In genomic region chr3:58082047-58082446, GRCh38 we compare ENCODE assay signal across 10 cellular contexts.
DNase-seq lines count a peak whose midpoint lies in the region; ATAC-seq and TF ChIP-seq lines count a peak whose summit lies in the region.
"Had no signal": no experiment of that assay in that cellular context is flagged by ENCODE, and none has a peak within 500 bp of the region (broad histone marks: within the 10 kb centered on the region; RNA-seq: fewer than 3 reads in every experiment).

No MANE protein-coding gene starts in this region.

- H3K36me3 ChIP-seq in DND-41 (ENCODE audit: insufficient read depth, low read length) (peaks cover 50% of the 10 kb centered on the region), neuronal stem cell (replicated peaks in 1 of 2; ENCODE audit: control insufficient read depth in 2 of 2, insufficient read depth in 2 of 2, low read length in 2 of 2) (peaks cover 10 to 18% of the 10 kb centered on the region in 2 donors), body of pancreas (replicated peaks in 1 of 2; ENCODE audit: insufficient read depth in 1 of 2, low read depth in 2 of 2) (peaks cover 5 to 17% of the 10 kb centered on the region in 2 donors)

- peak overlapping the region; percentile 49 for H3K9ac ChIP-seq in DND-41 (ENCODE audit: low read depth, low read length)
- no peak overlapping the region for H3K9ac ChIP-seq in neuronal stem cell (ENCODE audit: low read depth, low read length, poor library complexity)

- no CpG with 5 or more reads among the region's 7 CpGs for WGBS in neuronal stem cell (ENCODE audit: extremely low coverage in 2 of 2, insufficient read length in 2 of 2, insufficient replicate concordance in 1 of 2), 2 donors
- WGBS in body of pancreas, 2 donors: 64 to 75% methylated on average over 7 of the region's 7 CpGs

- no peak for TF ChIP-seq POLR2A in body of pancreas (IDR thresholded peaks at IDR 0.05)

- intact Hi-C loops in body of pancreas (cut with DNase I): no loop called here

- no peak overlapping the region for H3K14ac ChIP-seq in neuronal stem cell (ENCODE audit: low read length)

- H2BK120ac ChIP-seq in neuronal stem cell (ENCODE audit: low read depth, low read length): no peak overlapping the region

- no peak overlapping the region for H2BK15ac ChIP-seq in neuronal stem cell (ENCODE audit: low read length)

- no peak overlapping the region for H3K18ac ChIP-seq in neuronal stem cell (ENCODE audit: low read length)

- no peak overlapping the region for H2BK5ac ChIP-seq in neuronal stem cell (ENCODE audit: low read length)

- H2AK5ac ChIP-seq in neuronal stem cell (ENCODE audit: low read depth, low read length): no peak overlapping the region

- no peaks in the 10 kb centered on the region for H3K27me3 ChIP-seq in DND-41 (ENCODE audit: insufficient read depth, low read length, poor library complexity)
- H3K27me3 ChIP-seq in neuronal stem cell (ENCODE audit: control insufficient read depth in 3 of 3, insufficient read depth in 3 of 3, low read depth in 1 of 3, low read length in 3 of 3): no peaks in the 10 kb centered on the region
- no peaks in the 10 kb centered on the region for H3K27me3 ChIP-seq in body of pancreas
- H3K27me3 ChIP-seq: dorsolateral prefrontal cortex had no signal

- H4K91ac ChIP-seq in neuronal stem cell (ENCODE audit: low read depth, low read length, poor library complexity): no peak overlapping the region

- H3K23ac ChIP-seq in neuronal stem cell (ENCODE audit: low read depth, low read length, poor library complexity): no peak overlapping the region

- no peaks in the 10 kb centered on the region for H3K9me3 ChIP-seq in DND-41 (ENCODE audit: insufficient read depth, low read length, severe bottlenecking)
- H3K9me3 ChIP-seq in neuronal stem cell (replicated peaks in 1 of 2; ENCODE audit: control insufficient read depth in 2 of 2, insufficient read depth in 1 of 2, low read depth in 1 of 2, low read length in 2 of 2): no peaks in the 10 kb centered on the region
- no peaks in the 10 kb centered on the region for H3K9me3 ChIP-seq in body of pancreas

- H3K27ac ChIP-seq in DND-41 (ENCODE audit: low read length) (peak overlapping the region; percentile 87), neuronal stem cell (replicated peaks; ENCODE audit: low read length) (no peak overlapping the region), body of pancreas (no peak overlapping the region)

- peaks cover 34% of the 10 kb centered on the region for H3K4me1 ChIP-seq in DND-41 (ENCODE audit: insufficient read depth, low read length)
- peaks cover 3% of the 10 kb centered on the region in 2 donors for H3K4me1 ChIP-seq in neuronal stem cell (ENCODE audit: control insufficient read depth in 2 of 2, insufficient read depth in 1 of 2, low read depth in 1 of 2, low read length in 2 of 2)
- no peaks in the 10 kb centered on the region for H3K4me1 ChIP-seq in body of pancreas

- H2BK12ac ChIP-seq in neuronal stem cell (ENCODE audit: low read length): no peak overlapping the region

- no peak overlapping the region for H3K4ac ChIP-seq in neuronal stem cell (ENCODE audit: low read length)

- peak overlapping the region; percentile 30 for H3K4me2 ChIP-seq in DND-41 (ENCODE audit: insufficient read depth, low read length)
- no peak overlapping the region for H3K4me2 ChIP-seq in neuronal stem cell (ENCODE audit: insufficient read depth, low read length, poor library complexity, severe bottlenecking)

- TF ChIP-seq CTCF in DND-41 (IDR thresholded peaks at IDR 0.05; ENCODE audit: borderline replicate concordance, extremely low read depth, low read length, poor library complexity, severe bottlenecking) (no peak), body of pancreas (IDR thresholded peaks at IDR 0.05) (no peak)

- H4K8ac ChIP-seq in neuronal stem cell (ENCODE audit: low read depth, low read length): no peak overlapping the region

- H2AFZ ChIP-seq in DND-41 (ENCODE audit: low read depth, low read length) (peak overlapping the region; percentile 22; the same call in 1 of the 2 replicates), neuronal stem cell (ENCODE audit: low read length) (peak overlapping the region; percentile 49)

- H3K4me3 ChIP-seq in DND-41 (ENCODE audit: low read depth in 1 of 2, low read length in 2 of 2) (0 out of 4 replicates have a peak overlapping the region, but pooled peaks of 1 of the 2 experiments have one; percentile 4), neuronal stem cell (ENCODE audit: low read length in 2 of 2) (no peak overlapping the region), body of pancreas (no peak overlapping the region)
- H3K4me3 ChIP-seq: dorsolateral prefrontal cortex had no signal

- H4K20me1 ChIP-seq in DND-41 (ENCODE audit: insufficient read depth, low read length): no peaks in the 10 kb centered on the region

- no peaks in the 10 kb centered on the region for H3K79me1 ChIP-seq in neuronal stem cell (ENCODE audit: low read depth, low read length)

- H3K79me2 ChIP-seq in DND-41 (ENCODE audit: insufficient read depth, low read length): peaks cover 21% of the 10 kb centered on the region

- ATAC-seq in DND-41 (ENCODE audit: insufficient read depth, low read depth): peak; percentile 96
- ATAC-seq in HG02642 (IDR thresholded peaks at IDR 0.05; ENCODE audit: poor library complexity, unreplicated experiment): no peak
- ATAC-seq in GM21723 (IDR thresholded peaks at IDR 0.05; ENCODE audit: unreplicated experiment): no peak
- ATAC-seq in body of pancreas: no peak

- DNase-seq in DND-41: peak; percentile 85
- peak; percentile 87 for DNase-seq in NCI-H82 (lab: John Stamatoyannopoulos, UW)
- DNase-seq in astrocyte of the hippocampus (ENCODE audit: low read depth, low spot score): peak; percentile 65
- no peak for DNase-seq in neuronal stem cell (ENCODE audit: low spot score)
- no peak for DNase-seq in NCI-H345 (lab: John Stamatoyannopoulos, UW)
- no peak for DNase-seq in body of pancreas
- DNase-seq: NCI-H1105 had no signal

Comparison
In these comparisons a context has a peak if more than half of its experiments do, and no peak if none do; other contexts are left out.
1. DNase-seq: peak in DND-41 (single experiment), NCI-H82 (single experiment) and astrocyte of the hippocampus (single experiment); none in neuronal stem cell (single experiment), NCI-H345 (single experiment) and body of pancreas (0 of 4).